Comparison of ENCODE assay signal across 18 cellular contexts in genomic region chr4:126748736-126749135, GRCh38.
DNase-seq lines count a peak whose midpoint lies in the region; ATAC-seq and TF ChIP-seq lines count a peak whose summit lies in the region.
"Had no signal": no experiment of that assay in that cellular context is flagged by ENCODE, and none has a peak within 500 bp of the region (broad histone marks: within the 10 kb centered on the region; RNA-seq: fewer than 3 reads in every experiment).

No MANE protein-coding gene starts in this region.

- intact Hi-C loops in IMR-90 (cut with micrococcal nuclease) = no loop called here

- H3K27me3 ChIP-seq in IMR-90 (ENCODE audit: control insufficient read depth, insufficient read depth, low read length) (no peaks in the 10 kb centered on the region), H7 (ENCODE audit: control insufficient read depth, insufficient read depth, low read length) (no peaks in the 10 kb centered on the region)
- H3K27me3 ChIP-seq: BLaER1 treated with 17β-estradiol and CSF1 and Interleukin-3, amounts not matched to agents 10 nM and 100 nM; Peyer's patch had no signal

- no peak overlapping the region for H3K4me2 ChIP-seq in IMR-90 (ENCODE audit: low read depth, low read length)
- H3K4me2 ChIP-seq: BLaER1 treated with 17β-estradiol and CSF1 and Interleukin-3, amounts not matched to agents 10 nM and 100 nM had no signal

- no peak for TF ChIP-seq POLR2A in IMR-90 (IDR thresholded peaks at IDR 0.05; ENCODE audit: low read depth, low read length)

- no TSS peak for BruUV-seq in IMR-90 (replicated peaks; lab: Mats Ljungman, UMichigan)

- ATAC-seq in IMR-90 (ENCODE audit: low read depth) = peak; percentile 40; the same call in 1 of the 2 replicates
- no peak for ATAC-seq in HG02981 (IDR thresholded peaks at IDR 0.05; ENCODE audit: unreplicated experiment)
- ATAC-seq: GM12878, HCT116 had no signal

- H2BK120ac ChIP-seq in IMR-90 (ENCODE audit: low read depth, low read length) = no peak overlapping the region

- no CpG with 5 or more reads among the region's 3 CpGs for WGBS in IMR-90 (ENCODE audit: extremely low coverage in 2 of 2, insufficient read length in 1 of 2), 2 experiments

- in situ Hi-C loops in IMR-90 (cut with MboI; ENCODE audit: low sequenced_read_pairs) = no loop called here
- in situ Hi-C loops in astrocyte of the cerebellum (cut with HindIII; ENCODE audit: low sequenced_read_pairs) = no loop called here

- no peak overlapping the region for H3K18ac ChIP-seq in IMR-90 (ENCODE audit: low read depth, low read length)

- DNase-seq in IMR-90 (peak; percentile 72), astrocyte of the cerebellum (ENCODE audit: low read depth) (peak; percentile 22), foreskin fibroblast (peak; percentile 39 to 60), caudate nucleus (lab: John Stamatoyannopoulos, UW) (no peak), H7 (no peak), HK-2 (ENCODE audit: unreplicated experiment) (no peak)
- DNase-seq: DMS153, KBM-7, NCI-H1105, NCI-H1694 treated with DMSO at 0.1 percent for 48 hours, NCI-H510A treated with DMSO at 0.1 percent for 48 hours, Peyer's patch, SHP77 treated with DMSO at 0.1 percent for 48 hours had no signal

- H2BK20ac ChIP-seq in IMR-90 (ENCODE audit: low read depth, low read length) = no peak overlapping the region

- no peaks in the 10 kb centered on the region for H4K20me1 ChIP-seq in IMR-90 (ENCODE audit: insufficient read depth, low read length)
- H4K20me1 ChIP-seq: BLaER1 treated with 17β-estradiol and CSF1 and Interleukin-3, amounts not matched to agents 10 nM and 100 nM had no signal

- no peak overlapping the region for H3K56ac ChIP-seq in IMR-90 (ENCODE audit: extremely low read depth, insufficient read depth, low read length)

- no peak overlapping the region for H2AK5ac ChIP-seq in IMR-90 (ENCODE audit: low read depth, low read length)

- no peaks in the 10 kb centered on the region for H3K9me1 ChIP-seq in IMR-90 (ENCODE audit: insufficient read depth, low read length)

- H3K9ac ChIP-seq in IMR-90 (ENCODE audit: low read depth, low read length) = no peak overlapping the region
- H3K9ac ChIP-seq: BLaER1 treated with 17β-estradiol and CSF1 and Interleukin-3, amounts not matched to agents 10 nM and 100 nM had no signal

- no peaks in the 10 kb centered on the region for H3K9me3 ChIP-seq in IMR-90 (ENCODE audit: control insufficient read depth, insufficient read depth, low read length)

- no peaks in the 10 kb centered on the region for H3K4me1 ChIP-seq in IMR-90 (ENCODE audit: control insufficient read depth, insufficient read depth, low read length)
- H3K4me1 ChIP-seq: Peyer's patch had no signal

- no peak overlapping the region for H2AFZ ChIP-seq in IMR-90 (replicated peaks; ENCODE audit: low read length, poor library complexity)

- H2BK5ac ChIP-seq in IMR-90 (ENCODE audit: low read depth, low read length, poor library complexity, severe bottlenecking) = no peak overlapping the region

- CTCF ChIA-PET in IMR-90 (lab: Yijun Ruan, JAX) = interaction anchor here (0.6 kb wide), 1 partner anchor 103 kb away, joined by 3 read pairs; no protein-coding TSS in a partner anchor

- no peak overlapping the region for H3K14ac ChIP-seq in IMR-90 (replicated peaks; ENCODE audit: low read depth, low read length)

- H4K91ac ChIP-seq in IMR-90 (ENCODE audit: insufficient read depth, low read depth, low read length) = no peak overlapping the region

- H3K4ac ChIP-seq in IMR-90 (ENCODE audit: low read depth, low read length) = no peak overlapping the region

- H3K79me1 ChIP-seq in IMR-90 (ENCODE audit: low read depth in 1 of 2, low read length in 2 of 2) = no peaks in the 10 kb centered on the region

- no peak overlapping the region for H2BK15ac ChIP-seq in IMR-90 (ENCODE audit: low read depth, low read length)

- no peak overlapping the region for H3K23ac ChIP-seq in IMR-90 (ENCODE audit: low read depth, low read length)

- dilution Hi-C loops in IMR-90 (cut with HindIII; ENCODE audit: low sequenced_read_pairs, unreplicated experiment) = no loop called here

- no peak overlapping the region for H3K27ac ChIP-seq in IMR-90 (ENCODE audit: insufficient read depth, low read length)
- no peak overlapping the region for H3K27ac ChIP-seq in caudate nucleus (ENCODE audit: low read depth, low read length)
- H3K27ac ChIP-seq: BLaER1 treated with 17β-estradiol and CSF1 and Interleukin-3, amounts not matched to agents 10 nM and 100 nM; HL-60; Peyer's patch had no signal

- H3K36me3 ChIP-seq in IMR-90 (ENCODE audit: control insufficient read depth, insufficient read depth, low read length) (no peaks in the 10 kb centered on the region), H7 (replicated peaks; ENCODE audit: control insufficient read depth, insufficient read depth, low read length) (no peaks in the 10 kb centered on the region)
- H3K36me3 ChIP-seq: BLaER1 treated with 17β-estradiol and CSF1 and Interleukin-3, amounts not matched to agents 10 nM and 100 nM; Peyer's patch had no signal

- no peak for TF ChIP-seq RAD21 in IMR-90 (IDR thresholded peaks at IDR 0.05; ENCODE audit: low read length)

- H3K4me3 ChIP-seq in IMR-90 (ENCODE audit: insufficient read depth, low read depth, low read length) = no peak overlapping the region
- H3K4me3 ChIP-seq in astrocyte of the cerebellum (ENCODE audit: low read depth, low read length) = no peak overlapping the region
- H3K4me3 ChIP-seq in foreskin fibroblast (ENCODE audit: low read depth in 1 of 2, low read length in 2 of 2) = no peak overlapping the region
- no peak overlapping the region for H3K4me3 ChIP-seq in H7 (ENCODE audit: insufficient read depth, low read depth, low read length)
- H3K4me3 ChIP-seq: BLaER1 treated with 17β-estradiol and CSF1 and Interleukin-3, amounts not matched to agents 10 nM and 100 nM; GM12878; Peyer's patch had no signal

- no peak overlapping the region for H4K8ac ChIP-seq in IMR-90 (ENCODE audit: low read depth in 2 of 2, low read length in 2 of 2)

- TF ChIP-seq CTCF in IMR-90 (conservative IDR thresholded peaks at IDR 0.05; ENCODE audit: low read depth, low read length) = no peak
- no peak for TF ChIP-seq CTCF in astrocyte of the cerebellum (IDR thresholded peaks at IDR 0.05; ENCODE audit: low read depth, low read length, missing control alignments)
- no peak for TF ChIP-seq CTCF in foreskin fibroblast (IDR thresholded peaks at IDR 0.05; ENCODE audit: low read depth, low read length)

- POLR2A ChIA-PET in IMR-90 (lab: Charles Lee; ENCODE audit: unreplicated experiment) = no interaction called here

- no peak overlapping the region for H4K5ac ChIP-seq in IMR-90 (ENCODE audit: low read depth, low read length)

- no peak overlapping the region for H2AK9ac ChIP-seq in IMR-90 (replicated peaks; ENCODE audit: low read depth, low read length, poor library complexity)

TF ChIP-seq in IMR-90, 13 proteins besides CTCF, POLR2A, EP300 and RAD21:
- TF ChIP-seq RCOR1 (IDR thresholded peaks at IDR 0.05; ENCODE audit: insufficient replicate concordance, low read length) (no peak), MAFK (IDR thresholded peaks at IDR 0.05; ENCODE audit: low read depth, low read length) (0 out of 2 replicates have a peak, but pooled peaks have one; percentile 6)
TF ChIP-seq in IMR-90: peak in this region for 1.

Comparison
In these comparisons a context has a peak if more than half of its experiments do, and no peak if none do; other contexts are left out.
1. DNase-seq: peak in IMR-90 (single experiment), astrocyte of the cerebellum (single experiment) and foreskin fibroblast (2 of 2); none in caudate nucleus (0 of 61), H7 (single experiment) and HK-2 (single experiment).